Comparison of ENCODE assay signal across 8 cellular contexts in genomic region chrX:18354369-18355329, GRCh38. TPM values are rescaled to one million over a fixed set of nuclear protein-coding genes. Genes with fewer than 3 reads are reported as not detected.
A peak's percentile ranks its signal among the peaks of the same experiment; 100 is the strongest.
DNase-seq lines count a peak whose midpoint lies in the region; ATAC-seq, FAIRE-seq and TF ChIP-seq lines count a peak whose summit lies in the region.

SCML2 (minus strand) TSS chrX:18354688; CDS start chrX:18334071, 20,617 bp downstream.

- intact Hi-C loops in endothelial cell of umbilical vein (cut with micrococcal nuclease): loop anchor here (10.0 kb wide), 1 partner anchor 760 kb away; no protein-coding TSS in a partner anchor

- H3K9me3 ChIP-seq in endothelial cell of umbilical vein (replicated peaks; ENCODE audit: control insufficient read depth, insufficient read depth, low read length) (no peaks in the 10 kb centered on the region), mononuclear cell (ENCODE audit: low read depth, low read length) (no peaks in the 10 kb centered on the region)

- H3K4me1 Mint-ChIP-seq in stimulated activated naive CD8-positive, alpha-beta T cell treated with anti-CD3 and anti-CD28 coated beads, Interleukin-15, Interleukin-2, amounts not matched to agents 100 ng/mL and 50 ng/mL, for 24 hours (ENCODE audit: low read depth): no peaks in the 10 kb centered on the region

- peak within 1 kb of the TSS; percentile 94 for H2AFZ ChIP-seq in endothelial cell of umbilical vein (ENCODE audit: low read depth, low read length)

- H3K36me3 Mint-ChIP-seq in stimulated activated naive CD8-positive, alpha-beta T cell treated with anti-CD3 and anti-CD28 coated beads, Interleukin-15, Interleukin-2, amounts not matched to agents 100 ng/mL and 50 ng/mL, for 24 hours (ENCODE audit: low read depth): no peaks in the 10 kb centered on the region

- no peaks in the 10 kb centered on the region for H3K9me3 Mint-ChIP-seq in stimulated activated naive CD8-positive, alpha-beta T cell treated with anti-CD3 and anti-CD28 coated beads, Interleukin-15, Interleukin-2, amounts not matched to agents 100 ng/mL and 50 ng/mL, for 24 hours

- DNase-seq in GM06990 (ENCODE audit: extremely low read depth, insufficient read length): peak; percentile 46
- DNase-seq in NCI-H1105 treated with DMSO at 0.1 percent for 48 hours (lab: John Stamatoyannopoulos, UW): peak; percentile 27
- DNase-seq in activated CD8-positive, alpha-beta memory T cell treated with anti-CD3 and anti-CD28 coated beads, Interleukin-2, amount 50 U/mL, for 4 hours: peak; percentile 34
- DNase-seq in endothelial cell of umbilical vein (ENCODE audit: low read depth, low spot score): peak; percentile 26

- no peak for TF ChIP-seq POLR2A in endothelial cell of umbilical vein (IDR thresholded peaks at IDR 0.05; ENCODE audit: low read depth, low read length)

- H3K27me3 Mint-ChIP-seq in stimulated activated naive CD8-positive, alpha-beta T cell treated with anti-CD3 and anti-CD28 coated beads, Interleukin-15, Interleukin-2, amounts not matched to agents 100 ng/mL and 50 ng/mL, for 24 hours: peaks cover 6% of the 10 kb centered on the region

- dilution Hi-C loops in endothelial cell of umbilical vein (cut with MboI; ENCODE audit: extremely low pct_ligation_motif_present, low sequenced_read_pairs): no loop called here

- H3K4me3 ChIP-seq in GM06990 (replicated peaks; ENCODE audit: low read depth, low read length) (peak within 1 kb of the TSS; percentile 60), endothelial cell of umbilical vein (replicated peaks in 1 of 3; ENCODE audit: insufficient read depth in 1 of 3, low read depth in 1 of 3, low read length in 3 of 3) (peak within 1 kb of the TSS; percentile 31 to 62 (median 56)), mononuclear cell (ENCODE audit: low read length) (peak within 1 kb of the TSS; percentile 40)

- peak; percentile 57 for FAIRE-seq in endothelial cell of umbilical vein (lab: Jason Lieb, UNC)

- CTCF ChIA-PET in endothelial cell of umbilical vein (lab: Charles Lee): interaction anchor here (0.8 to 1.8 kb wide), 4 partner anchors 10 to 640 kb away, joined by 3 to 4 read pairs (median 3); no protein-coding TSS in a partner anchor

- no peak for ATAC-seq in GM21717 (IDR thresholded peaks at IDR 0.05; ENCODE audit: unreplicated experiment)
- ATAC-seq in HG03442 (IDR thresholded peaks at IDR 0.05; ENCODE audit: unreplicated experiment): no peak

- no peaks in the 10 kb centered on the region for H3K9me1 ChIP-seq in endothelial cell of umbilical vein (replicated peaks; ENCODE audit: control insufficient read depth, extremely low read depth, insufficient read depth, low read length)

- no peaks in the 10 kb centered on the region for H4K20me1 ChIP-seq in endothelial cell of umbilical vein (replicated peaks; ENCODE audit: control insufficient read depth, extremely low read depth, insufficient read depth, low read length)

- peaks cover 8% of the 10 kb centered on the region for H3K4me1 ChIP-seq in endothelial cell of umbilical vein (ENCODE audit: control insufficient read depth, extremely low read depth, insufficient read depth, low read length)
- peaks cover 5% of the 10 kb centered on the region for H3K4me1 ChIP-seq in mononuclear cell (ENCODE audit: insufficient read depth, low read length)

- peak within 1 kb of the TSS; percentile 63 for H3K27ac Mint-ChIP-seq in stimulated activated naive CD8-positive, alpha-beta T cell treated with anti-CD3 and anti-CD28 coated beads, Interleukin-15, Interleukin-2, amounts not matched to agents 100 ng/mL and 50 ng/mL, for 24 hours

- no peak within 1 kb of the TSS for H3K27ac ChIP-seq in endothelial cell of umbilical vein (ENCODE audit: insufficient read depth, low read depth, low read length)

- peak within 1 kb of the TSS; percentile 76 for H3K4me3 Mint-ChIP-seq in stimulated activated naive CD8-positive, alpha-beta T cell treated with anti-CD3 and anti-CD28 coated beads, Interleukin-15, Interleukin-2, amounts not matched to agents 100 ng/mL and 50 ng/mL, for 24 hours

- H3K4me2 ChIP-seq in endothelial cell of umbilical vein (ENCODE audit: insufficient read depth, low read length): peak within 1 kb of the TSS; percentile 64

- H3K27me3 ChIP-seq in GM06990 (replicated peaks; ENCODE audit: control insufficient read depth, insufficient read depth, low read length) (no peaks in the 10 kb centered on the region; the same call in 1 of the 2 replicates), endothelial cell of umbilical vein (ENCODE audit: control insufficient read depth in 2 of 2, insufficient read depth in 2 of 2, low read length in 2 of 2) (peaks cover 6 to 17% of the 10 kb centered on the region in 2 experiments), mononuclear cell (ENCODE audit: insufficient read depth, low read length) (no peaks in the 10 kb centered on the region)

- no TSS peak for BruUV-seq in endothelial cell of umbilical vein (replicated peaks; lab: Mats Ljungman, UMichigan)

- H3K9ac ChIP-seq in endothelial cell of umbilical vein (replicated peaks; ENCODE audit: extremely low read depth, insufficient read depth, low read length): peak within 1 kb of the TSS; percentile 16

- H3K36me3 ChIP-seq in GM06990 (ENCODE audit: control insufficient read depth, insufficient read depth, low read length): no peaks in the 10 kb centered on the region
- H3K36me3 ChIP-seq in endothelial cell of umbilical vein (ENCODE audit: control insufficient read depth in 2 of 2, extremely low read depth in 1 of 2, insufficient read depth in 2 of 2, low read length in 2 of 2): no peaks in the 10 kb centered on the region

- no peak for TF ChIP-seq CTCF in GM06990 (IDR thresholded peaks at IDR 0.05; ENCODE audit: insufficient read depth, low read length, poor library complexity, severe bottlenecking)
- no peak for TF ChIP-seq CTCF in endothelial cell of umbilical vein (IDR thresholded peaks at IDR 0.05; ENCODE audit: extremely low read depth in 1 of 2, insufficient read depth in 1 of 2, low read depth in 1 of 2, low read length in 2 of 2)

- POLR2A ChIA-PET in endothelial cell of umbilical vein (lab: Charles Lee): no interaction called here

- no peaks in the 10 kb centered on the region for H3K79me2 ChIP-seq in endothelial cell of umbilical vein (ENCODE audit: control insufficient read depth, insufficient read depth, low read length)

TF ChIP-seq in endothelial cell of umbilical vein, 7 proteins besides CTCF, POLR2A, EP300 and RAD21:
- TF ChIP-seq POLR2AphosphoS5 (IDR thresholded peaks at IDR 0.05; ENCODE audit: insufficient read depth, low read depth, low read length) (no peak), EZH2 (IDR thresholded peaks at IDR 0.05; ENCODE audit: borderline replicate concordance, low read depth, low read length, severe bottlenecking) (no peak), GATA2 (IDR thresholded peaks at IDR 0.05; ENCODE audit: insufficient read depth, insufficient read length, low read depth, low read length) (no peak), MYC (IDR thresholded peaks at IDR 0.05; ENCODE audit: low read depth, low read length) (no peak), MAX (IDR thresholded peaks at IDR 0.05; ENCODE audit: insufficient read depth, insufficient read length) (no peak), FOS (IDR thresholded peaks at IDR 0.05; ENCODE audit: borderline replicate concordance, insufficient read depth, low read length) (no peak), JUN (IDR thresholded peaks at IDR 0.05; ENCODE audit: borderline replicate concordance, insufficient read depth, insufficient read length, low read depth) (no peak)

RNA-seq across cellular contexts. Expression of gene SCML2, which starts in this region (rescaled TPM):
- total RNA-seq in endothelial cell of umbilical vein: 0.69 and 2.7 TPM in 2 replicates
- polyA plus RNA-seq in endothelial cell of umbilical vein: 0.92 and 1.4 TPM in 2 replicates
- polyA plus RNA-seq in endothelial cell of umbilical vein (2011; cell fraction: cytosol; rRNA removed): 1.0 and 1.1 TPM in 2 replicates
- 1.8 and 2.5 TPM in 2 replicates for polyA plus RNA-seq in endothelial cell of umbilical vein (2011; cell fraction: nucleus; rRNA removed)
- 0.82 and 1.1 TPM in 2 replicates for polyA plus RNA-seq in endothelial cell of umbilical vein (2012)
- 0.83 and 0.95 TPM in 2 replicates for polyA minus RNA-seq in endothelial cell of umbilical vein
- 11.7 TPM for polyA minus RNA-seq in endothelial cell of umbilical vein (2011; cell fraction: cytosol; rRNA and poly(A)+ RNA removed)
- 1.1 and 1.4 TPM in 2 replicates for polyA minus RNA-seq in endothelial cell of umbilical vein (2011; cell fraction: nucleus; rRNA and poly(A)+ RNA removed)
- total RNA-seq in mononuclear cell: 0.63 TPM
